16 cellular contexts compared by ENCODE assay signal in the genomic region with DNA sequence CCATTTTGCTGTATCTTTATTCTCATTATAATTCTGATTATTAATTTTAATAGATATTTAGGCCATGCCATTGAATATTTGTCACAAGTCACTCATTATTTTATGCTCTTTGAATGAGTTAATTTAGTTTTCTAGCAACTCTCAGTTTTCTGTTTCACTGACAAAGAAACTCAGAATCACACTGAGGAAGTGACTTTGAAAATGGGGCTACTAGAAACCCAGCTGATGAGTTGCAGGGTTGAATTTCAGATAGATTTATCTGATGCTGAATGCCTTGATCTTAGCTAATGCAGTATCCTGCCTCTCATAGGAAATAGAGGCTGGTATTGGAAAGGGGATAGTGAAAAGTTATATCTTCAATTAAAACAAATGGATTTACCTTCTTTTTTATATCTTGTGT.
DNase-seq lines count a peak whose midpoint lies in the region; ATAC-seq and TF ChIP-seq lines count a peak whose summit lies in the region.
"Had no signal": no experiment of that assay in that cellular context is flagged by ENCODE, and none has a peak within 500 bp of the region (broad histone marks: within the 10 kb centered on the region; RNA-seq: fewer than 3 reads in every experiment).

No MANE protein-coding gene starts in this region.

- H3K27ac ChIP-seq in vagina (no peak overlapping the region), breast epithelium (no peak overlapping the region)
- H3K27ac ChIP-seq: adrenal gland had no signal

- no peaks in the 10 kb centered on the region for H3K9me2 ChIP-seq in Loucy (replicated peaks; ENCODE audit: low read depth, low read length)
- H3K9me2 ChIP-seq: SK-N-SH had no signal

- no peaks in the 10 kb centered on the region for H3K27me3 ChIP-seq in Loucy (ENCODE audit: insufficient read depth, low read length, poor library complexity, severe bottlenecking)
- no peaks in the 10 kb centered on the region for H3K27me3 ChIP-seq in vagina
- H3K27me3 ChIP-seq in breast epithelium: no peaks in the 10 kb centered on the region
- H3K27me3 ChIP-seq: adrenal gland had no signal

- DNase-seq in vagina (ENCODE audit: extremely low spot score in 2 of 2) (no peak), breast epithelium (ENCODE audit: low spot score in 2 of 2) (no peak), NAMALWA (ENCODE audit: low spot score) (no peak), NCI-H748 treated with DMSO at 0.1 percent for 48 hours (lab: John Stamatoyannopoulos, UW) (no peak)
- DNase-seq: activated CD4-positive, alpha-beta T cell treated with anti-CD3 and anti-CD28 coated beads, Interleukin-2, amount 50 U/mL, for 4 hours; activated T-cell treated with anti-CD3 and anti-CD28 coated beads, Interleukin-2, amount 50 U/mL, for 72 hours; adrenal gland; Calu3; cerebellar nuclear complex; NCI-H1694 treated with DMSO at 0.1 percent for 48 hours; occipital lobe; SK-N-SH had no signal

- H3K4me2 ChIP-seq in Loucy (ENCODE audit: low read depth, low read length, poor library complexity, severe bottlenecking): peak overlapping the region; percentile 44
- H3K4me2 ChIP-seq: SK-N-SH had no signal

- H3K4me1 ChIP-seq in Loucy (ENCODE audit: insufficient read depth, low read length, poor library complexity, severe bottlenecking) (peaks cover 41% of the 10 kb centered on the region), vagina (no peaks in the 10 kb centered on the region), breast epithelium (no peaks in the 10 kb centered on the region)
- H3K4me1 ChIP-seq: adrenal gland had no signal

- intact Hi-C loops in vagina (cut with DNase I): no loop called here
- intact Hi-C loops in breast epithelium (cut with DNase I; ENCODE audit: low total_unique reads): no loop called here

- no peaks in the 10 kb centered on the region; the same call in 1 of the 2 replicates for H3F3A ChIP-seq in Loucy (ENCODE audit: low read depth)

- no peaks in the 10 kb centered on the region for H4K20me1 ChIP-seq in Loucy (ENCODE audit: insufficient read depth, low read length, poor library complexity, severe bottlenecking)

- TF ChIP-seq CTCF in Loucy (conservative IDR thresholded peaks at IDR 0.05; ENCODE audit: low read length) (no peak), vagina (IDR thresholded peaks at IDR 0.05) (no peak), breast epithelium (IDR thresholded peaks at IDR 0.05) (no peak)

- H3K36me3 ChIP-seq in Loucy (ENCODE audit: insufficient read depth, low read length) (no peaks in the 10 kb centered on the region), vagina (no peaks in the 10 kb centered on the region), breast epithelium (no peaks in the 10 kb centered on the region)
- H3K36me3 ChIP-seq: adrenal gland had no signal

- H3K79me2 ChIP-seq in Loucy (ENCODE audit: insufficient read depth, low read length): no peaks in the 10 kb centered on the region

- peak overlapping the region; percentile 38 for H3K9ac ChIP-seq in Loucy (ENCODE audit: low read depth, low read length, poor library complexity, severe bottlenecking)
- H3K9ac ChIP-seq: SK-N-SH had no signal

- H3K9me3 ChIP-seq in Loucy (ENCODE audit: insufficient read depth, low read depth, low read length) (no peaks in the 10 kb centered on the region), vagina (no peaks in the 10 kb centered on the region), breast epithelium (no peaks in the 10 kb centered on the region)
- H3K9me3 ChIP-seq: adrenal gland, SK-N-SH had no signal

- TF ChIP-seq POLR2A in vagina (IDR thresholded peaks at IDR 0.05) (no peak), breast epithelium (IDR thresholded peaks at IDR 0.05) (no peak)

- ATAC-seq in GM18867 (IDR thresholded peaks at IDR 0.05; ENCODE audit: unreplicated experiment) (peak; percentile 66), GM21390 (IDR thresholded peaks at IDR 0.05; ENCODE audit: unreplicated experiment) (peak; percentile 67), HG02973 (IDR thresholded peaks at IDR 0.05; ENCODE audit: unreplicated experiment) (peak; percentile 54)
- ATAC-seq: activated T-cell treated with anti-CD3 and anti-CD28 coated beads, Interleukin-2, amount 50 U/mL, for 72 hours had no signal

- H2AFZ ChIP-seq in Loucy (ENCODE audit: low read length): peak overlapping the region; percentile 29; the same call in 1 of the 2 replicates

- H3K4me3 ChIP-seq in Loucy (ENCODE audit: low read length, poor library complexity, severe bottlenecking) (peak overlapping the region; percentile 23), vagina (no peak overlapping the region), breast epithelium (no peak overlapping the region)
- H3K4me3 ChIP-seq: adrenal gland had no signal
